In genomic region chr15:98405013-98405412, GRCh38 we compare ENCODE assay signal across 28 cellular contexts.
"Had no signal": no experiment of that assay in that cellular context is flagged by ENCODE, and none has a peak within 500 bp of the region (broad histone marks: within the 10 kb centered on the region; RNA-seq: fewer than 3 reads in every experiment).

No MANE protein-coding gene starts in this region.

- H3K4me3 Mint-ChIP-seq: activated CD8-positive, alpha-beta memory T cell treated with anti-CD3 and anti-CD28 coated beads, Interleukin-2, amount 10 ng/mL, durations not matched to agents 7 days and 5 days; activated T-cell treated with anti-CD3 and anti-CD28 coated beads, Interleukin-2, amount 50 U/mL, for 24 hours; activated T-helper 1 cell treated with anti-CD3 and anti-CD28 coated beads, Interleukin-12 subunit alpha, Interleukin-12 subunit beta, Interleukin-2, Interleukin-4 antibody, amounts not matched to agents 30 ng/mL and 10 ng/mL and 1 ng/mL, durations not matched to agents 14 hours and 24 hours and 36 hours; brain; central memory CD8-positive, alpha-beta T cell; T-helper 2 cell treated with Interferon-gamma antibody and Interleukin-4, amounts not matched to agents 5 μg/mL and 100 μg/mL, for 36 hours; WTC11 had no signal

- ATAC-seq: activated CD8-positive, alpha-beta memory T cell treated with anti-CD3 and anti-CD28 coated beads, Interleukin-2, amount 10 ng/mL, durations not matched to agents 7 days and 5 days; activated naive CD4-positive, alpha-beta T cell treated with anti-CD3 and anti-CD28 coated beads, Interleukin-2, amount 50 U/mL, for 72 hours; SK-N-SH treated with all-trans-retinoic acid at 6 μM for 48 hours; WTC11 had no signal

- H3K27ac ChIP-seq: Peyer's patch, RWPE1, SJCRH30 had no signal

- H3K36me3 Mint-ChIP-seq: activated CD8-positive, alpha-beta memory T cell treated with anti-CD3 and anti-CD28 coated beads, Interleukin-2, amount 10 ng/mL, durations not matched to agents 7 days and 5 days; activated naive CD4-positive, alpha-beta T cell treated with anti-CD3 and anti-CD28 coated beads, Interleukin-2, amount 50 U/mL, for 72 hours; brain; WTC11 had no signal

- H3K4me1 Mint-ChIP-seq: activated CD8-positive, alpha-beta memory T cell treated with anti-CD3 and anti-CD28 coated beads, Interleukin-2, amount 10 ng/mL, durations not matched to agents 7 days and 5 days; brain; central memory CD8-positive, alpha-beta T cell; WTC11 had no signal

- DNase-seq: activated CD4-positive, alpha-beta T cell treated with anti-CD3 and anti-CD28 coated beads for 48 hours; activated CD4-positive, alpha-beta T cell treated with anti-CD3 and anti-CD28 coated beads, Interleukin-2, amount 50 U/mL, for 4 hours; activated CD4-positive, CD25-positive, alpha-beta regulatory T cell treated with anti-CD3 and anti-CD28 coated beads, Interleukin-2, amount 50 U/mL, for 72 hours; activated CD8-positive, alpha-beta memory T cell treated with anti-CD3 and anti-CD28 coated beads, Interleukin-2, amount 10 ng/mL, durations not matched to agents 7 days and 5 days; activated effector memory CD4-positive, alpha-beta T cell treated with anti-CD3 and anti-CD28 coated beads, Interleukin-2, amount 50 U/mL, for 16 hours; activated naive CD4-positive, alpha-beta T cell treated with Interleukin-2 at 50 U/mL for 16 hours; activated T-cell treated with anti-CD3 and anti-CD28 coated beads, Interleukin-2, amount 50 U/mL, for 24 hours; amygdala; KBM-7; NCI-H1105; NCI-H1436; NCI-H1694 treated with DMSO at 0.1 percent for 48 hours; NCI-H2029 treated with DMSO at 0.1 percent for 48 hours; NCI-H345; NCI-H510A treated with DMSO at 0.1 percent for 48 hours; NCI-H69; Peyer's patch; Right ventricle myocardium superior; SJCRH30; SW 1271 had no signal

- H3K27ac Mint-ChIP-seq: activated CD8-positive, alpha-beta memory T cell treated with anti-CD3 and anti-CD28 coated beads, Interleukin-2, amount 10 ng/mL, durations not matched to agents 7 days and 5 days; activated naive CD4-positive, alpha-beta T cell treated with anti-CD3 and anti-CD28 coated beads, Interleukin-2, amount 50 U/mL, for 72 hours; activated T-cell treated with anti-CD3 and anti-CD28 coated beads, Interleukin-2, amount 50 U/mL, for 24 hours; activated T-helper 1 cell treated with anti-CD3 and anti-CD28 coated beads, Interleukin-12 subunit alpha, Interleukin-12 subunit beta, Interleukin-2, Interleukin-4 antibody, amounts not matched to agents 30 ng/mL and 10 ng/mL and 1 ng/mL, durations not matched to agents 14 hours and 24 hours and 36 hours; brain; T-helper 2 cell treated with Interferon-gamma antibody and Interleukin-4, amounts not matched to agents 5 μg/mL and 100 μg/mL, for 36 hours; WTC11 had no signal

- H3K27me3 Mint-ChIP-seq: activated CD8-positive, alpha-beta memory T cell treated with anti-CD3 and anti-CD28 coated beads, Interleukin-2, amount 10 ng/mL, durations not matched to agents 7 days and 5 days; central memory CD8-positive, alpha-beta T cell had no signal

- H3K27me3 ChIP-seq: Peyer's patch had no signal

- H3K9me3 Mint-ChIP-seq: activated naive CD4-positive, alpha-beta T cell treated with anti-CD3 and anti-CD28 coated beads, Interleukin-2, amount 50 U/mL, for 72 hours; activated T-cell treated with anti-CD3 and anti-CD28 coated beads, Interleukin-2, amount 50 U/mL, for 24 hours; activated T-helper 1 cell treated with anti-CD3 and anti-CD28 coated beads, Interleukin-12 subunit alpha, Interleukin-12 subunit beta, Interleukin-2, Interleukin-4 antibody, amounts not matched to agents 30 ng/mL and 10 ng/mL and 1 ng/mL, durations not matched to agents 14 hours and 24 hours and 36 hours; T-helper 2 cell treated with Interferon-gamma antibody and Interleukin-4, amounts not matched to agents 5 μg/mL and 100 μg/mL, for 36 hours had no signal

- H3K4me1 ChIP-seq: Peyer's patch, SJCRH30 had no signal

- H3K9me3 ChIP-seq: Peyer's patch, SJCRH30 had no signal
